Comparison of ENCODE assay signal across 24 cellular contexts in genomic region chr2:101262142-101262541, GRCh38. TPM values are rescaled to one million over a fixed set of nuclear protein-coding genes. Genes with fewer than 3 reads are reported as not detected.
DNase-seq lines count a peak whose midpoint lies in the region; ATAC-seq and TF ChIP-seq lines count a peak whose summit lies in the region.
"Had no signal": no experiment of that assay in that cellular context is flagged by ENCODE, and none has a peak within 500 bp of the region (broad histone marks: within the 10 kb centered on the region; RNA-seq: fewer than 3 reads in every experiment).

No MANE protein-coding gene starts in this region.

- no peaks in the 10 kb centered on the region for H3K27me3 Mint-ChIP-seq in CD4-positive, alpha-beta T cell
- no peaks in the 10 kb centered on the region for H3K27me3 Mint-ChIP-seq in CD4-positive, alpha-beta memory T cell
- H3K27me3 Mint-ChIP-seq: B cell had no signal

- no peak overlapping the region for H3K4me3 Mint-ChIP-seq in CD4-positive, alpha-beta T cell
- no peak overlapping the region for H3K4me3 Mint-ChIP-seq in CD4-positive, alpha-beta memory T cell
- H3K4me3 Mint-ChIP-seq: B cell had no signal

- peaks cover 3% of the 10 kb centered on the region for H3K4me1 ChIP-seq in CD4-positive, alpha-beta memory T cell (ENCODE audit: insufficient read depth, low read length)
- peaks cover 0 to 19% of the 10 kb centered on the region in 2 donors for H3K4me1 ChIP-seq in right atrium auricular region
- H3K4me1 ChIP-seq: SJCRH30 had no signal

- H3K27ac Mint-ChIP-seq in CD4-positive, alpha-beta T cell: peak overlapping the region; percentile 64
- peak overlapping the region in 5 of 7 donors; percentile 18 to 81 (median 33) for H3K27ac Mint-ChIP-seq in CD4-positive, alpha-beta memory T cell
- H3K27ac Mint-ChIP-seq: B cell had no signal

- CTCF ChIA-PET in CD4-positive, alpha-beta T cell (lab: Charles Lee): interaction anchor here (1.1 kb wide), 1 partner anchor 12 kb away, joined by 3 read pairs; no protein-coding TSS in a partner anchor
- CTCF ChIA-PET in CD4-positive, alpha-beta memory T cell (lab: Charles Lee; ENCODE audit: partially characterized antibody): no interaction called here

- no peak for TF ChIP-seq CTCF in CD4-positive, alpha-beta T cell (IDR thresholded peaks at IDR 0.05)
- TF ChIP-seq CTCF in right atrium auricular region (IDR thresholded peaks at IDR 0.05): no peak

- H3K36me3 Mint-ChIP-seq in CD4-positive, alpha-beta T cell (ENCODE audit: low read depth): peaks cover 84% of the 10 kb centered on the region
- H3K36me3 Mint-ChIP-seq in CD4-positive, alpha-beta memory T cell: peaks cover 55 to 78% of the 10 kb centered on the region in 2 donors

- H3K4me1 Mint-ChIP-seq in CD4-positive, alpha-beta T cell (ENCODE audit: low read depth): peaks cover 61% of the 10 kb centered on the region
- peaks cover 28 to 49% (median 37%) of the 10 kb centered on the region in 4 donors for H3K4me1 Mint-ChIP-seq in CD4-positive, alpha-beta memory T cell

- no peak for ATAC-seq in CD4-positive, alpha-beta T cell (ENCODE audit: poor library complexity)
- peak; percentile 55 for ATAC-seq in Right ventricle myocardium superior (ENCODE audit: poor library complexity)
- ATAC-seq: SK-N-SH treated with all-trans-retinoic acid at 6 μM for 48 hours had no signal

- H3K36me3 ChIP-seq in CD4-positive, alpha-beta memory T cell (ENCODE audit: insufficient read depth, low read length): peaks cover 39% of the 10 kb centered on the region
- peaks cover 56% of the 10 kb centered on the region for H3K36me3 ChIP-seq in right atrium auricular region

- POLR2A ChIA-PET in CD4-positive, alpha-beta T cell (lab: Charles Lee): interaction anchor here (1.9 kb wide), 1 partner anchor 8 kb away, joined by 9 read pairs; no protein-coding TSS in a partner anchor
- POLR2A ChIA-PET in CD4-positive, alpha-beta memory T cell (lab: Charles Lee; ENCODE audit: partially characterized antibody): interaction anchor here (1.2 to 2.6 kb wide), 2 partner anchors 9 to 46 kb away, joined by 3 to 15 read pairs; partner anchors contain the start of genes CNOT11 and RNF149

- no peaks in the 10 kb centered on the region for H3K9me3 Mint-ChIP-seq in CD4-positive, alpha-beta T cell
- no peaks in the 10 kb centered on the region for H3K9me3 Mint-ChIP-seq in CD4-positive, alpha-beta memory T cell

- no peak for DNase-seq in CD4-positive, alpha-beta T cell
- DNase-seq in CD4-positive, alpha-beta memory T cell: no peak
- DNase-seq in Right ventricle myocardium superior (no peak), right atrium auricular region (ENCODE audit: low spot score) (no peak), cerebellar cortex (ENCODE audit: low spot score) (no peak), nucleus accumbens (lab: John Stamatoyannopoulos, UW) (no peak)
- DNase-seq in activated naive CD4-positive, alpha-beta T cell treated with anti-CD3 and anti-CD28 coated beads, Interleukin-2, amount 50 U/mL, for 16 hours: no peak
- DNase-seq: DMS153, DND-41, GM23248, H7, Karpas-422, NCI-H1092, NCI-H1417 treated with DMSO at 0.1 percent for 48 hours, NCI-H1694 treated with DMSO at 0.1 percent for 48 hours, NCI-H2081 treated with DMSO at 0.1 percent for 48 hours, NCI-H2171, NCI-H226, NCI-H510A, NCI-H69, SJCRH30 had no signal

- no peak overlapping the region for H3K4me3 ChIP-seq in CD4-positive, alpha-beta memory T cell (ENCODE audit: low read length in 2 of 2)
- no peak overlapping the region for H3K4me3 ChIP-seq in right atrium auricular region
- H3K4me3 ChIP-seq: GM23248, SJCRH30 had no signal

- H3K27ac ChIP-seq in CD4-positive, alpha-beta T cell (ENCODE audit: low read depth, low read length): no peak overlapping the region
- no peak overlapping the region for H3K27ac ChIP-seq in CD4-positive, alpha-beta memory T cell (ENCODE audit: low read depth, low read length)
- H3K27ac ChIP-seq in right atrium auricular region: peak overlapping the region; percentile 37 to 80
- H3K27ac ChIP-seq: C4-2B, GM23248, SJCRH30 had no signal

- no peaks in the 10 kb centered on the region for H3K9me3 ChIP-seq in CD4-positive, alpha-beta T cell (ENCODE audit: control insufficient read depth, low read length)
- no peaks in the 10 kb centered on the region for H3K9me3 ChIP-seq in CD4-positive, alpha-beta memory T cell (ENCODE audit: control insufficient read depth in 1 of 2, low read length in 2 of 2)
- no peaks in the 10 kb centered on the region for H3K9me3 ChIP-seq in right atrium auricular region
- H3K9me3 ChIP-seq: SJCRH30 had no signal

- no peaks in the 10 kb centered on the region for H3K27me3 ChIP-seq in CD4-positive, alpha-beta T cell (ENCODE audit: control insufficient read depth, insufficient read depth, low read length)
- H3K27me3 ChIP-seq in CD4-positive, alpha-beta memory T cell (ENCODE audit: insufficient read depth, low read length): no peaks in the 10 kb centered on the region
- H3K27me3 ChIP-seq in right atrium auricular region: no peaks in the 10 kb centered on the region
- H3K27me3 ChIP-seq: SJCRH30 had no signal

- intact Hi-C loops in CD4-positive, alpha-beta T cell (cut with DNase I, micrococcal nuclease): no loop called here
- intact Hi-C loops in CD4-positive, alpha-beta memory T cell (cut with micrococcal nuclease): no loop called here
- intact Hi-C loops in Right ventricle myocardium superior (cut with DNase I): no loop called here

RNA-seq across cellular contexts. Expression of gene CNOT11, which starts 9.5 kb away (rescaled TPM):
- 10 to 100 TPM; 39.4 to 46.8 TPM for total RNA-seq in CD4-positive, alpha-beta T cell
- total RNA-seq in CD4-positive, alpha-beta memory T cell: 10 to 100 TPM; 53.8 to 56.9 TPM
- 10 to 100 TPM; 62.2 to 75.5 TPM for polyA plus RNA-seq in CD4-positive, alpha-beta memory T cell
- total RNA-seq in Right ventricle myocardium superior (33.1 TPM), right atrium auricular region (10 to 100 TPM; 37.0 to 40.4 TPM)

RNA-seq across cellular contexts. Expression of gene RNF149, which starts 46.4 kb away (rescaled TPM):
- total RNA-seq in CD4-positive, alpha-beta T cell: 100 to 1,000 TPM; 139 to 150 TPM
- 100 to 1,000 TPM; 138 to 154 TPM for total RNA-seq in CD4-positive, alpha-beta memory T cell
- 10 to 100 TPM; 67.6 to 94.6 TPM for polyA plus RNA-seq in CD4-positive, alpha-beta memory T cell
- total RNA-seq in Right ventricle myocardium superior (14.0 TPM), right atrium auricular region (10 to 100 TPM; 21.0 to 30.8 TPM)

Comparison
In these comparisons a context has a peak if more than half of its experiments do, and no peak if none do; other contexts are left out.
1. H3K27ac ChIP-seq: peak in right atrium auricular region (2 of 2); none in CD4-positive, alpha-beta T cell (single experiment) and CD4-positive, alpha-beta memory T cell (single experiment).